27 cellular contexts compared by ENCODE assay signal in genomic region chr1:13774121-13774520, GRCh38.
"Had no signal": no experiment of that assay in that cellular context is flagged by ENCODE, and none has a peak within 500 bp of the region (broad histone marks: within the 10 kb centered on the region; RNA-seq: fewer than 3 reads in every experiment).

No MANE protein-coding gene starts in this region.

- H3K4me3 Mint-ChIP-seq: dendritic cell treated with granulocyte-macrophage colony-stimulating factor and Interleukin-4, amounts not matched to agents 40 ng/mL and 50 ng/mL, for 4 days; endodermal cell; naive thymus-derived CD8-positive, alpha-beta T cell; nephron progenitor cell; type B pancreatic cell had no signal

- H3K27me3 ChIP-seq: heart right ventricle, left lung, ovary, testis, tibial artery had no signal

- H3K4me3 ChIP-seq: heart right ventricle, left lung, ovary, psoas muscle, testis, tibial artery had no signal

- ATAC-seq: esophagus mucosa; heart right ventricle; left cardiac atrium; left lung; naive thymus-derived CD8-positive, alpha-beta T cell; psoas muscle; right cardiac atrium had no signal

- H3K9me3 ChIP-seq: heart right ventricle, left lung, ovary, psoas muscle, testis, tibial artery had no signal

- H3K27ac Mint-ChIP-seq: dendritic cell treated with granulocyte-macrophage colony-stimulating factor and Interleukin-4, amounts not matched to agents 40 ng/mL and 50 ng/mL, for 4 days; endodermal cell; nephron progenitor cell; type B pancreatic cell had no signal

- H3K27ac ChIP-seq: epithelial cell of prostate, heart right ventricle, left lung, ovary, psoas muscle, testis, tibial artery had no signal

- H3K27me3 Mint-ChIP-seq: dendritic cell treated with granulocyte-macrophage colony-stimulating factor and Interleukin-4, amounts not matched to agents 40 ng/mL and 50 ng/mL, for 4 days; naive thymus-derived CD8-positive, alpha-beta T cell; type B pancreatic cell had no signal

- DNase-seq: effector CD8-positive, alpha-beta T cell; endodermal cell; foreskin melanocyte; glutamatergic neuron; heart right ventricle; hippocampal formation; left cardiac atrium; left lung; mesendoderm; naive thymus-derived CD8-positive, alpha-beta T cell; nephron progenitor cell; nucleus accumbens; ovary; posterior cingulate gyrus; psoas muscle; right cardiac atrium; small intestine; stimulated activated CD4-positive, alpha-beta T cell treated with anti-CD3 and anti-CD28 coated beads, Interleukin-15, amount 100 ng/mL, for 24 hours; stimulated activated CD4-positive, alpha-beta T cell treated with anti-CD3 and anti-CD28 coated beads, Interleukin-2, amount 100 ng/mL, for 48 hours; stimulated activated naive CD4-positive, alpha-beta T cell; substantia nigra; testis; tibial artery had no signal

- H3K4me1 ChIP-seq: testis had no signal

- H3K36me3 ChIP-seq: ovary had no signal

- H3K9me3 Mint-ChIP-seq: dendritic cell treated with granulocyte-macrophage colony-stimulating factor and Interleukin-4, amounts not matched to agents 40 ng/mL and 50 ng/mL, for 4 days; endodermal cell; naive thymus-derived CD8-positive, alpha-beta T cell; nephron progenitor cell; type B pancreatic cell had no signal
